ENCODE assay signal across 20 cellular contexts in genomic region chr1:178166625-178167024, GRCh38.
DNase-seq lines count a peak whose midpoint lies in the region; ATAC-seq, FAIRE-seq and TF ChIP-seq lines count a peak whose summit lies in the region.
"Had no signal": no experiment of that assay in that cellular context is flagged by ENCODE, and none has a peak within 500 bp of the region (broad histone marks: within the 10 kb centered on the region; RNA-seq: fewer than 3 reads in every experiment).

No MANE protein-coding gene starts in this region.

- H3K27me3 ChIP-seq in GM12878 (replicated peaks in 1 of 2; ENCODE audit: control insufficient read depth in 2 of 2, insufficient read depth in 2 of 2, low read length in 1 of 2) (no peaks in the 10 kb centered on the region), neuronal stem cell (ENCODE audit: control insufficient read depth in 3 of 3, insufficient read depth in 3 of 3, low read depth in 1 of 3, low read length in 3 of 3) (no peaks in the 10 kb centered on the region)
- H3K27me3 ChIP-seq: BLaER1 treated with 17β-estradiol and CSF1 and Interleukin-3, amounts not matched to agents 10 nM and 100 nM had no signal

- no peaks in the 10 kb centered on the region for H3K9me3 ChIP-seq in GM12878 (replicated peaks; ENCODE audit: control insufficient read depth, insufficient read depth, low read length)
- H3K9me3 ChIP-seq in neuronal stem cell (replicated peaks in 1 of 2; ENCODE audit: control insufficient read depth in 2 of 2, insufficient read depth in 1 of 2, low read depth in 1 of 2, low read length in 2 of 2), result no peaks in the 10 kb centered on the region
- H3K9me3 ChIP-seq: BLaER1 treated with 17β-estradiol and CSF1 and Interleukin-3, amounts not matched to agents 10 nM and 100 nM had no signal

- no peak overlapping the region for H3K23ac ChIP-seq in neuronal stem cell (ENCODE audit: low read depth, low read length, poor library complexity)

- ATAC-seq in GM12878 (peak; percentile 68), HG03342 (IDR thresholded peaks at IDR 0.05; ENCODE audit: unreplicated experiment) (no peak)
- ATAC-seq: CD8-positive, alpha-beta T cell; GM23338; K562 had no signal

- H2BK120ac ChIP-seq in neuronal stem cell (ENCODE audit: low read depth, low read length), result no peak overlapping the region

- H2AFZ ChIP-seq in GM12878 (ENCODE audit: control insufficient read depth, low read depth, low read length), result no peak overlapping the region
- H2AFZ ChIP-seq in neuronal stem cell (ENCODE audit: low read length), result no peak overlapping the region
- H2AFZ ChIP-seq: GM23338 had no signal

- TF ChIP-seq RAD21 in GM12878 (IDR thresholded peaks at IDR 0.05; ENCODE audit: insufficient read depth, low read depth, low read length), result no peak

- H3K9ac ChIP-seq in GM12878 (ENCODE audit: control insufficient read depth, insufficient read depth, low read length) (no peak overlapping the region), neuronal stem cell (ENCODE audit: low read depth, low read length, poor library complexity) (no peak overlapping the region)
- H3K9ac ChIP-seq: BLaER1 treated with 17β-estradiol and CSF1 and Interleukin-3, amounts not matched to agents 10 nM and 100 nM had no signal

- H3K79me2 ChIP-seq in GM12878 (ENCODE audit: control insufficient read depth, insufficient read depth, low read length), result no peaks in the 10 kb centered on the region

- TF ChIP-seq EP300 in GM12878 (IDR thresholded peaks at IDR 0.05; ENCODE audit: borderline replicate concordance in 1 of 2, control insufficient read depth in 1 of 2, low read depth in 2 of 2, low read length in 2 of 2), result no peak

- no peak overlapping the region for H2AK5ac ChIP-seq in neuronal stem cell (ENCODE audit: low read depth, low read length)

- no peak overlapping the region for H2BK5ac ChIP-seq in neuronal stem cell (ENCODE audit: low read length)

- no peak overlapping the region for H2BK15ac ChIP-seq in neuronal stem cell (ENCODE audit: low read length)

- CTCF ChIA-PET in HEK293T (lab: Yijun Ruan, JAX) (no interaction called here), GM12878 (lab: Yijun Ruan, JAX) (interaction anchor here (1.0 to 1.5 kb wide), 2 partner anchors 13 to 65 kb away, joined by 3 read pairs; no protein-coding TSS in a partner anchor)

- intact Hi-C loops in GM12878 (cut with micrococcal nuclease; ENCODE audit: unreplicated experiment), result no loop called here

- no peak overlapping the region for H3K18ac ChIP-seq in neuronal stem cell (ENCODE audit: low read length)

- H3K4me3 ChIP-seq in GM12878, result no peak overlapping the region
- H3K4me3 ChIP-seq in neuronal stem cell (ENCODE audit: low read length in 2 of 2), result no peak overlapping the region
- H3K4me3 ChIP-seq: BLaER1 treated with 17β-estradiol and CSF1 and Interleukin-3, amounts not matched to agents 10 nM and 100 nM; GM23338; K562 had no signal

- H3K4me1 ChIP-seq in GM12878 (ENCODE audit: control insufficient read depth, insufficient read depth, low read length) (no peaks in the 10 kb centered on the region), neuronal stem cell (ENCODE audit: control insufficient read depth in 2 of 2, insufficient read depth in 1 of 2, low read depth in 1 of 2, low read length in 2 of 2) (peaks cover 3 to 7% of the 10 kb centered on the region in 2 donors)

- H3K4ac ChIP-seq in neuronal stem cell (ENCODE audit: low read length), result no peak overlapping the region

- WGBS in GM12878 (ENCODE audit: insufficient coverage, insufficient replicate concordance, low lambda C conversion rate, missing lambda C conversion rate), result 0% methylated on average over 1 of the region's 1 CpG
- whole genome bisulfite sequencing in neuronal stem cell (ENCODE audit: extremely low coverage in 2 of 2, insufficient read length in 2 of 2, insufficient replicate concordance in 1 of 2), 2 donors, result no CpG with 5 or more reads among the region's 1 CpG

- in situ Hi-C loops in GM12878 (cut with MboI), result no loop called here

- no peak for TF ChIP-seq POLR2A in GM12878 (IDR thresholded peaks at IDR 0.05; ENCODE audit: low read depth, low read length)

- no peaks in the 10 kb centered on the region for H3K79me1 ChIP-seq in neuronal stem cell (ENCODE audit: low read depth, low read length)

- H3K36me3 ChIP-seq in GM12878 (ENCODE audit: control insufficient read depth in 2 of 2, insufficient read depth in 2 of 2, low read length in 1 of 2) (no peaks in the 10 kb centered on the region), neuronal stem cell (replicated peaks in 1 of 2; ENCODE audit: control insufficient read depth in 2 of 2, insufficient read depth in 2 of 2, low read length in 2 of 2) (peaks cover 0 to 1% of the 10 kb centered on the region in 2 donors)
- H3K36me3 ChIP-seq: BLaER1 treated with 17β-estradiol and CSF1 and Interleukin-3, amounts not matched to agents 10 nM and 100 nM had no signal

- SMC1A ChIA-PET in GM12878 (lab: Charles Lee; ENCODE audit: uncharacterized antibody, unreplicated experiment), result interaction anchor here (1.0 to 1.6 kb wide), 5 partner anchors 10 to 135 kb away, joined by 3 to 4 read pairs (median 3); no protein-coding TSS in a partner anchor

- no peak overlapping the region for H3K4me2 ChIP-seq in GM12878 (ENCODE audit: control insufficient read depth, insufficient read depth)
- H3K4me2 ChIP-seq in neuronal stem cell (ENCODE audit: insufficient read depth, low read length, poor library complexity, severe bottlenecking), result no peak overlapping the region
- H3K4me2 ChIP-seq: GM23338 had no signal

- no peak overlapping the region for H4K91ac ChIP-seq in neuronal stem cell (ENCODE audit: low read depth, low read length, poor library complexity)

- H3K27ac ChIP-seq in GM12878 (ENCODE audit: control insufficient read depth, insufficient read depth), result no peak overlapping the region
- no peak overlapping the region for H3K27ac ChIP-seq in substantia nigra (ENCODE audit: low read depth, low read length, poor library complexity, severe bottlenecking)
- no peak overlapping the region for H3K27ac ChIP-seq in neuronal stem cell (replicated peaks; ENCODE audit: low read length)
- H3K27ac ChIP-seq: BLaER1 treated with 17β-estradiol and CSF1 and Interleukin-3, amounts not matched to agents 10 nM and 100 nM had no signal

- no peaks in the 10 kb centered on the region for H4K20me1 ChIP-seq in GM12878 (ENCODE audit: control insufficient read depth, insufficient read depth)

- RAD21 ChIA-PET in GM12878 (lab: Charles Lee; ENCODE audit: unreplicated experiment), result no interaction called here

- FAIRE-seq in GM12878 (lab: Jason Lieb, UNC) (peak; percentile 49), islet of Langerhans (lab: Jason Lieb, UNC) (peak; percentile 90)
- FAIRE-seq: GM12891, GM19239, HTR-8/SVneo, K562 had no signal

- POLR2A ChIA-PET in HEK293T (lab: Yijun Ruan, JAX) (no interaction called here), GM12878 (lab: Charles Lee) (interaction anchor here (0.6 kb wide), 1 partner anchor 12 kb away, joined by 3 read pairs; no protein-coding TSS in a partner anchor)

- DNase-seq in HEK293T (ENCODE audit: extremely low spot score) (no peak), GM12878 (ENCODE audit: low read depth, low spot score) (no peak), substantia nigra (lab: John Stamatoyannopoulos, UW) (no peak), neuronal stem cell (ENCODE audit: low spot score) (no peak)
- DNase-seq: Calu3; CD8-positive, alpha-beta T cell; DMS 273 treated with DMSO at 0.1 percent for 48 hours; DMS53; DND-41; EL; H7; IMR-90 had no signal

- no peak for TF ChIP-seq CTCF in GM12878 (IDR thresholded peaks at IDR 0.05 in 2 of 3, conservative IDR thresholded peaks at IDR 0.05 in 1 of 3; ENCODE audit: control insufficient read depth in 2 of 3, extremely low read depth in 1 of 3, insufficient read depth in 1 of 3, low read depth in 3 of 3, low read length in 3 of 3)

- H3K14ac ChIP-seq in neuronal stem cell (ENCODE audit: low read length), result no peak overlapping the region

- no peak overlapping the region for H4K8ac ChIP-seq in neuronal stem cell (ENCODE audit: low read depth, low read length)

- no peak overlapping the region for H2BK12ac ChIP-seq in neuronal stem cell (ENCODE audit: low read length)

- no TSS peak for BruUV-seq in GM12878 (replicated peaks; lab: Mats Ljungman, UMichigan)

TF ChIP-seq in HEK293T, 16 proteins besides CTCF, POLR2A, EP300 and RAD21:
- TF ChIP-seq HDGF (IDR thresholded peaks at IDR 0.05; ENCODE audit: borderline replicate concordance) (no peak), FOXK2 (IDR thresholded peaks at IDR 0.05) (no peak), PKNOX1 (IDR thresholded peaks at IDR 0.05) (peak; percentile 85), ZNF384 (IDR thresholded peaks at IDR 0.05) (no peak), LEF1 (IDR thresholded peaks at IDR 0.05; ENCODE audit: borderline replicate concordance) (no peak)

TF ChIP-seq in GM12878, 131 proteins besides CTCF, POLR2A, EP300 and RAD21:
- TF ChIP-seq MTA2 (IDR thresholded peaks at IDR 0.05; ENCODE audit: low read depth) (peak; percentile 52), PKNOX1 (IDR thresholded peaks at IDR 0.05) (0 out of 2 replicates have a peak, but pooled peaks have one; percentile 18), EED (IDR thresholded peaks at IDR 0.05; ENCODE audit: low read depth) (no peak), MEF2B (IDR thresholded peaks at IDR 0.05; ENCODE audit: partially characterized antibody, poor library complexity, severe bottlenecking) (peak; percentile 22)
